In the genomic region with DNA sequence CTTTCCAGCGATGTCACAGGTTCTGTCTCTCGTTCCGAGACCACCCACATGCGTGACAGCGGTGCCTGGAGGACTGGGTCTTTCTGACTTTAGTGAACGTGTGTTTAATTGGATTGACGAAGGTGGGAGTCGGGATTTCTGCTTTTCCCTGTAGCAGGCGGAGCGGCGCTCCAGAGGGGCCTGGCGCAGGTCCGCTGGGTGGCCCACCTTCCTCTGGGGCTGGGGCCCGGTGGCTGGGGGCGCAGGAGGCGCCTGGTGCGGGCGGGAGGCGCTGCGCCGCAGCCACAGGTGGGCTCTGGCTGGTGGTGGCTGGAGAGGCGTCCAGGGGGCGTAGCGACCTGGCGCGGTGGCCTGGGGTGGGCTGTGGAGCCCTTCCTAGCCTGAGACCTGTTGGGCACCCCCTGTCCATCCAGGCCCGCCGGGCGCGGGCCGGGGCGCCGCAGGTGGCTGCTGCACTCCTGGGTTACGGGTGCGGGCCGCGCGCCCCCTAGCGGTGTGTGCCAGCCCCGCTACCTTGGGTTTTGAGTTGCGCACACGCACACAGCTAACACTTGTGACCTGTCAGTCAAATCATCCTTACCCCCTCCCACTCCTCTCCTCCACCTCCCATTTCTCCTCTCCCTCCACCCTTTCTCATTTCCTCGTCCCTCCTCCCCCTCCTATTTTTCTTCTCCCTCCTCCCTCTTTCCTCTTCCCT, we compare ENCODE assay signal across 11 cellular contexts. TPM values are rescaled to one million over a fixed set of nuclear protein-coding genes. Genes with fewer than 3 reads are reported as not detected.
A peak's percentile ranks its signal among the peaks of the same experiment; 100 is the strongest.
DNase-seq lines count a peak whose midpoint lies in the region; ATAC-seq and TF ChIP-seq lines count a peak whose summit lies in the region.
"Had no signal": no experiment of that assay in that cellular context is flagged by ENCODE, and none has a peak within 500 bp of the region (broad histone marks: within the 10 kb centered on the region; RNA-seq: fewer than 3 reads in every experiment).

No MANE protein-coding gene starts in this region.

- H3K4me1 Mint-ChIP-seq in activated CD4-positive, alpha-beta T cell treated with anti-CD3 and anti-CD28 coated beads for 36 hours = peaks cover 7% of the 10 kb centered on the region
- H3K4me1 Mint-ChIP-seq in MCF 10A (ENCODE audit: insufficient read depth, unreplicated experiment) = no peaks in the 10 kb centered on the region

- H3K27me3 Mint-ChIP-seq in activated CD4-positive, alpha-beta T cell treated with anti-CD3 and anti-CD28 coated beads for 36 hours = peaks cover 33% of the 10 kb centered on the region
- peaks cover 41% of the 10 kb centered on the region for H3K27me3 Mint-ChIP-seq in MCF 10A (ENCODE audit: insufficient read depth, unreplicated experiment)

- no peak overlapping the region for H3K27ac Mint-ChIP-seq in activated CD4-positive, alpha-beta T cell treated with anti-CD3 and anti-CD28 coated beads for 36 hours
- no peak overlapping the region for H3K27ac Mint-ChIP-seq in MCF 10A (ENCODE audit: low read depth, unreplicated experiment)
- H3K27ac Mint-ChIP-seq: B cell had no signal

- TF ChIP-seq POLR2A in tibial nerve (IDR thresholded peaks at IDR 0.05) (no peak), gastroesophageal sphincter (IDR thresholded peaks at IDR 0.05) (no peak)

- no TSS peak for BruUV-seq in MCF 10A (replicated peaks; lab: Mats Ljungman, UMichigan)

- POLR2A ChIA-PET in activated CD4-positive, alpha-beta T cell treated with anti-CD3 and anti-CD28 coated beads for 36 hours (lab: Charles Lee) = no interaction called here
- POLR2A ChIA-PET in MCF 10A (lab: Yijun Ruan, JAX) = no interaction called here

- H3K27me3 ChIP-seq in tibial nerve = peaks cover 0 to 22% of the 10 kb centered on the region in 2 donors
- peaks cover 73% of the 10 kb centered on the region for H3K27me3 ChIP-seq in gastroesophageal sphincter

- TF ChIP-seq EP300 in tibial nerve (IDR thresholded peaks at IDR 0.05) = no peak
- TF ChIP-seq EP300 in gastroesophageal sphincter (IDR thresholded peaks at IDR 0.05) = no peak

- intact Hi-C loops in activated CD4-positive, alpha-beta T cell treated with anti-CD3 and anti-CD28 coated beads for 36 hours (cut with DNase I, micrococcal nuclease) = no loop called here
- intact Hi-C loops in MCF 10A (cut with micrococcal nuclease) = no loop called here

- no peak overlapping the region for H3K27ac ChIP-seq in tibial nerve
- H3K27ac ChIP-seq in gastroesophageal sphincter = no peak overlapping the region

- no peak for ATAC-seq in activated CD4-positive, alpha-beta T cell treated with anti-CD3 and anti-CD28 coated beads for 36 hours
- ATAC-seq in left lobe of liver = peak; percentile 58
- no peak for ATAC-seq in gastroesophageal sphincter

- H3K9me3 Mint-ChIP-seq in activated CD4-positive, alpha-beta T cell treated with anti-CD3 and anti-CD28 coated beads for 36 hours (ENCODE audit: low read depth) = peaks cover 2% of the 10 kb centered on the region
- peaks cover 6% of the 10 kb centered on the region for H3K9me3 Mint-ChIP-seq in MCF 10A (ENCODE audit: unreplicated experiment)

- H3K36me3 ChIP-seq in tibial nerve = no peaks in the 10 kb centered on the region
- H3K36me3 ChIP-seq in gastroesophageal sphincter = no peaks in the 10 kb centered on the region

- WGBS in tibial nerve, 2 donors = 57 to 64% methylated on average over 20 to 31 of the region's 43 CpGs
- 45 to 66% methylated on average over 7 to 14 of the region's 43 CpGs for WGBS in gastroesophageal sphincter (ENCODE audit: low coverage in 1 of 2), 2 donors

- H3K9me3 ChIP-seq in tibial nerve (peaks cover 0 to 27% (median 0%) of the 10 kb centered on the region in 4 donors), gastroesophageal sphincter (peaks cover 0 to 21% (median 0%) of the 10 kb centered on the region in 3 donors)

- H3K4me3 Mint-ChIP-seq in activated CD4-positive, alpha-beta T cell treated with anti-CD3 and anti-CD28 coated beads for 36 hours = no peak overlapping the region
- no peak overlapping the region for H3K4me3 Mint-ChIP-seq in MCF 10A (ENCODE audit: unreplicated experiment)
- H3K4me3 Mint-ChIP-seq: B cell had no signal

- peak; percentile 34 for DNase-seq in activated CD4-positive, alpha-beta T cell treated with anti-CD3 and anti-CD28 coated beads for 36 hours
- no peak for DNase-seq in activated CD4-positive, alpha-beta T cell treated with anti-CD3 and anti-CD28 coated beads for 1 hour
- DNase-seq in MCF 10A (ENCODE audit: unreplicated experiment) (peak; percentile 32), left lobe of liver (ENCODE audit: low spot score) (no peak), tibial nerve (ENCODE audit: low spot score in 2 of 2) (no peak), T-helper 9 cell (no peak), NCI-H345 treated with DMSO at 0.1 percent for 48 hours (lab: John Stamatoyannopoulos, UW; ENCODE audit: unreplicated experiment) (no peak)
- DNase-seq: activated T-cell treated with anti-CD3 and anti-CD28 coated beads for 4 hours had no signal

- peak; percentile 48 for TF ChIP-seq CTCF in MCF 10A (IDR thresholded peaks at IDR 0.05; ENCODE audit: unreplicated experiment)
- TF ChIP-seq CTCF in tibial nerve (IDR thresholded peaks at IDR 0.05) = peak; percentile 8 to 47 (median 32)
- TF ChIP-seq CTCF in gastroesophageal sphincter (IDR thresholded peaks at IDR 0.05) = peak in 2 of 4 experiments; percentile 24 to 37

- H3K4me1 ChIP-seq in tibial nerve (no peaks in the 10 kb centered on the region), gastroesophageal sphincter (peaks cover 0 to 10% (median 0%) of the 10 kb centered on the region in 3 donors)

- CTCF ChIA-PET in activated CD4-positive, alpha-beta T cell treated with anti-CD3 and anti-CD28 coated beads for 36 hours (lab: Charles Lee) = no interaction called here
- CTCF ChIA-PET in MCF 10A (lab: Yijun Ruan, JAX) = no interaction called here

- peaks cover 2% of the 10 kb centered on the region for H3K36me3 Mint-ChIP-seq in activated CD4-positive, alpha-beta T cell treated with anti-CD3 and anti-CD28 coated beads for 36 hours (ENCODE audit: low read depth)
- no peaks in the 10 kb centered on the region for H3K36me3 Mint-ChIP-seq in MCF 10A (ENCODE audit: insufficient read depth, unreplicated experiment)

- H3K4me3 ChIP-seq in tibial nerve (peak overlapping the region; percentile 26 to 55 (median 35)), gastroesophageal sphincter (peak overlapping the region in 1 of 2 donors; percentile 47)

RNA-seq across cellular contexts. Expression of a gene that starts 2.0 kb away (rescaled TPM):
- total RNA-seq in activated CD4-positive, alpha-beta T cell treated with anti-CD3 and anti-CD28 coated beads for 36 hours = not detected
- total RNA-seq in MCF 10A (2022) = not detected in 2 replicates
- 26.7 TPM for total RNA-seq in left lobe of liver
- 100 to 1,000 TPM; 101 to 177 (median 167) TPM for total RNA-seq in tibial nerve
- total RNA-seq in gastroesophageal sphincter = 10 to 100 TPM in 3 of 4 donors, 1 to 10 TPM in 1; 7.5 to 59.0 (median 36.7) TPM
- total RNA-seq: B cell, HT-29 had no signal

Comparison
In these comparisons a context has a peak if more than half of its experiments do, and no peak if none do; other contexts are left out.
1. DNase-seq: peak in activated CD4-positive, alpha-beta T cell treated with anti-CD3 and anti-CD28 coated beads for 36 hours (single experiment) and MCF 10A (single experiment); none in activated CD4-positive, alpha-beta T cell treated with anti-CD3 and anti-CD28 coated beads for 1 hour (single experiment), left lobe of liver (single experiment), tibial nerve (0 of 2), T-helper 9 cell (single experiment) and NCI-H345 treated with DMSO at 0.1 percent for 48 hours (single experiment).